In genomic region chr5:178357127-178357526, GRCh38 we compare ENCODE assay signal across 12 cellular contexts.
DNase-seq lines count a peak whose midpoint lies in the region; ATAC-seq and TF ChIP-seq lines count a peak whose summit lies in the region.
"Had no signal": no experiment of that assay in that cellular context is flagged by ENCODE, and none has a peak within 500 bp of the region (broad histone marks: within the 10 kb centered on the region; RNA-seq: fewer than 3 reads in every experiment).

No MANE protein-coding gene starts in this region.

- peaks cover 25% of the 10 kb centered on the region for H3K27me3 Mint-ChIP-seq in type B pancreatic cell
- H3K27me3 Mint-ChIP-seq in activated CD4-positive, alpha-beta memory T cell treated with anti-CD3 and anti-CD28 coated beads, Interleukin-2, amount 10 ng/mL, durations not matched to agents 7 days and 5 days, result peaks cover 17% of the 10 kb centered on the region

- peak overlapping the region in 1 of 4 donors; percentile 20 for H3K27ac ChIP-seq in gastroesophageal sphincter

- peak; percentile 55 for ATAC-seq in gastroesophageal sphincter
- ATAC-seq: activated CD8-positive, alpha-beta T cell treated with anti-CD3 and anti-CD28 coated beads, Interleukin-2, amount 10 ng/mL, durations not matched to agents 7 days and 5 days had no signal

- 33 to 43% methylated on average over 1 to 2 of the region's 13 CpGs for WGBS in gastroesophageal sphincter (ENCODE audit: low coverage in 1 of 2), 2 donors

- no peak for TF ChIP-seq POLR2A in gastroesophageal sphincter (IDR thresholded peaks at IDR 0.05)

- DNase-seq in SKM-1 (lab: John Stamatoyannopoulos, UW; ENCODE audit: unreplicated experiment) (peak; percentile 21), medulla oblongata (ENCODE audit: extremely low spot score) (peak; percentile 20), type B pancreatic cell (ENCODE audit: extremely low spot score, unreplicated experiment) (no peak), activated T-cell treated with anti-CD3 and anti-CD28 coated beads for 4 hours (no peak), activated gamma-delta T cell treated with Interleukin-2 at 50 U/mL for 16 hours (no peak)
- DNase-seq in activated CD4-positive, alpha-beta memory T cell treated with anti-CD3 and anti-CD28 coated beads, Interleukin-2, amount 10 ng/mL, durations not matched to agents 7 days and 5 days, result no peak
- DNase-seq: activated CD8-positive, alpha-beta T cell treated with anti-CD3 and anti-CD28 coated beads, Interleukin-2, amount 10 ng/mL, durations not matched to agents 7 days and 5 days; NCI-H524 treated with DMSO at 0.1 percent for 48 hours; stimulated activated CD4-positive, alpha-beta T cell treated with anti-CD3 and anti-CD28 coated beads, Interleukin-15, amount 100 ng/mL, for 24 hours had no signal

- no peak overlapping the region for H3K27ac Mint-ChIP-seq in type B pancreatic cell
- H3K27ac Mint-ChIP-seq in activated CD4-positive, alpha-beta memory T cell treated with anti-CD3 and anti-CD28 coated beads, Interleukin-2, amount 10 ng/mL, durations not matched to agents 7 days and 5 days, result no peak overlapping the region
- H3K27ac Mint-ChIP-seq: activated CD8-positive, alpha-beta T cell treated with anti-CD3 and anti-CD28 coated beads, Interleukin-2, amount 10 ng/mL, durations not matched to agents 7 days and 5 days; activated naive CD4-positive, alpha-beta T cell treated with anti-CD3 and anti-CD28 coated beads, Interleukin-2, amount 50 U/mL, for 24 hours had no signal

- CTCF ChIA-PET in activated CD4-positive, alpha-beta memory T cell treated with anti-CD3 and anti-CD28 coated beads, Interleukin-2, amount 10 ng/mL, durations not matched to agents 7 days and 5 days (lab: Charles Lee), result no interaction called here

- POLR2A ChIA-PET in activated CD4-positive, alpha-beta memory T cell treated with anti-CD3 and anti-CD28 coated beads, Interleukin-2, amount 10 ng/mL, durations not matched to agents 7 days and 5 days (lab: Charles Lee), result no interaction called here

- no peaks in the 10 kb centered on the region for H3K36me3 Mint-ChIP-seq in type B pancreatic cell
- H3K36me3 Mint-ChIP-seq in activated CD4-positive, alpha-beta memory T cell treated with anti-CD3 and anti-CD28 coated beads, Interleukin-2, amount 10 ng/mL, durations not matched to agents 7 days and 5 days (ENCODE audit: low read depth), result no peaks in the 10 kb centered on the region
- H3K36me3 Mint-ChIP-seq: activated naive CD4-positive, alpha-beta T cell treated with anti-CD3 and anti-CD28 coated beads, Interleukin-2, amount 50 U/mL, for 24 hours had no signal

- H3K27me3 ChIP-seq in gastroesophageal sphincter, result peaks cover 21% of the 10 kb centered on the region

- peaks cover 51% of the 10 kb centered on the region for H3K4me1 Mint-ChIP-seq in type B pancreatic cell (ENCODE audit: unreplicated experiment)
- H3K4me1 Mint-ChIP-seq in activated CD4-positive, alpha-beta memory T cell treated with anti-CD3 and anti-CD28 coated beads, Interleukin-2, amount 10 ng/mL, durations not matched to agents 7 days and 5 days, result no peaks in the 10 kb centered on the region

- no peaks in the 10 kb centered on the region for H3K9me3 ChIP-seq in gastroesophageal sphincter

- H3K4me1 ChIP-seq in gastroesophageal sphincter, result peaks cover 0 to 16% (median 7%) of the 10 kb centered on the region in 3 donors

- TF ChIP-seq CTCF in gastroesophageal sphincter (IDR thresholded peaks at IDR 0.05), result no peak
- no peak for TF ChIP-seq CTCF in type B pancreatic cell (conservative IDR thresholded peaks at IDR 0.05)

- peak overlapping the region; percentile 81 for H3K4me3 Mint-ChIP-seq in type B pancreatic cell
- H3K4me3 Mint-ChIP-seq in activated CD4-positive, alpha-beta memory T cell treated with anti-CD3 and anti-CD28 coated beads, Interleukin-2, amount 10 ng/mL, durations not matched to agents 7 days and 5 days, result no peak overlapping the region
- H3K4me3 Mint-ChIP-seq: activated CD8-positive, alpha-beta T cell treated with anti-CD3 and anti-CD28 coated beads, Interleukin-2, amount 10 ng/mL, durations not matched to agents 7 days and 5 days; activated naive CD4-positive, alpha-beta T cell treated with anti-CD3 and anti-CD28 coated beads, Interleukin-2, amount 50 U/mL, for 24 hours had no signal

- no peaks in the 10 kb centered on the region for H3K36me3 ChIP-seq in gastroesophageal sphincter

- H3K9me3 Mint-ChIP-seq in type B pancreatic cell, result no peaks in the 10 kb centered on the region
- H3K9me3 Mint-ChIP-seq in activated CD4-positive, alpha-beta memory T cell treated with anti-CD3 and anti-CD28 coated beads, Interleukin-2, amount 10 ng/mL, durations not matched to agents 7 days and 5 days, result peaks cover 12% of the 10 kb centered on the region
- H3K9me3 Mint-ChIP-seq: activated naive CD4-positive, alpha-beta T cell treated with anti-CD3 and anti-CD28 coated beads, Interleukin-2, amount 50 U/mL, for 24 hours; dendritic cell treated with granulocyte-macrophage colony-stimulating factor and Interleukin-4, amounts not matched to agents 40 ng/mL and 50 ng/mL, for 4 days had no signal

- no peak for TF ChIP-seq EP300 in gastroesophageal sphincter (IDR thresholded peaks at IDR 0.05)

- H3K4me3 ChIP-seq in gastroesophageal sphincter, result no peak overlapping the region

Comparison
In these comparisons a context has a peak if more than half of its experiments do, and no peak if none do; other contexts are left out.
1. DNase-seq: peak in SKM-1 (single experiment) and medulla oblongata (single experiment); none in type B pancreatic cell (single experiment), activated T-cell treated with anti-CD3 and anti-CD28 coated beads for 4 hours (single experiment), activated gamma-delta T cell treated with Interleukin-2 at 50 U/mL for 16 hours (single experiment) and activated CD4-positive, alpha-beta memory T cell treated with anti-CD3 and anti-CD28 coated beads, Interleukin-2, amount 10 ng/mL, durations not matched to agents 7 days and 5 days (single experiment).